In the genomic region with DNA sequence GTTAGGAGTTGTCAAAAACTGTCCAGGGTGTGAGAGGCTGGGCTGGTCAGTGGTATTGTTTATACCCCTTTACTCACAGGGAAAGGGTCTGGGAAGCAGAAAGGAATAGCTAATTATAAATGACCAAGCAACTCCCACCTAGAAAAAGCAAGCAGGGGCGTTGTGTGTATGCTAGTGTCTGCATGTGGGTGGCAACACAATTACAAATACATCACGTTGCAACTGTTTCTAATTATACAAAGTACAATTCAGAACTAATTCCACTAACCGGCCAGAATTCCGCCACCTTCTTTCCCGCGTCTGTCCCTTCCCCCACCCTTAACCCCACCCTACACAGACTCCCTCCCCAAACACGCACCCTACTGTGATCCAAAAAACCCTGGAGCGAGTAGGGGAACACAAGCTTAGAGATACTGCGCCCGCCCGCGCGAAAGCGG, we compare ENCODE assay signal across 8 cellular contexts. TPM values are rescaled to one million over a fixed set of nuclear protein-coding genes. Genes with fewer than 3 reads are reported as not detected.
A peak's percentile ranks its signal among the peaks of the same experiment; 100 is the strongest.
DNase-seq lines count a peak whose midpoint lies in the region; ATAC-seq and TF ChIP-seq lines count a peak whose summit lies in the region.

No MANE protein-coding gene starts in this region.

- H3K79me1 ChIP-seq in IMR-90 (ENCODE audit: low read depth in 1 of 2, low read length in 2 of 2) = peaks cover 30 to 53% of the 10 kb centered on the region in 2 experiments

- TF ChIP-seq POLR2A in IMR-90 (IDR thresholded peaks at IDR 0.05; ENCODE audit: low read depth, low read length) (no peak), body of pancreas (IDR thresholded peaks at IDR 0.05) (no peak)

- peaks cover 7% of the 10 kb centered on the region for H3K36me3 Mint-ChIP-seq in nephron (ENCODE audit: low read depth)

- H4K5ac ChIP-seq in IMR-90 (ENCODE audit: low read depth, low read length) = no peak overlapping the region

- peaks cover 2% of the 10 kb centered on the region for H3K9me3 Mint-ChIP-seq in nephron

- POLR2A ChIA-PET in IMR-90 (lab: Charles Lee; ENCODE audit: unreplicated experiment) = no interaction called here

- no peak overlapping the region for H3K18ac ChIP-seq in IMR-90 (ENCODE audit: low read depth, low read length)

- 0 out of 2 replicates have a peak overlapping the region, but pooled peaks have one; percentile 50 for H3K56ac ChIP-seq in IMR-90 (ENCODE audit: extremely low read depth, insufficient read depth, low read length)

- peak overlapping the region; percentile 84 for H2AFZ ChIP-seq in IMR-90 (replicated peaks; ENCODE audit: low read length, poor library complexity)

- peak overlapping the region; percentile 60 for H3K9ac ChIP-seq in IMR-90 (ENCODE audit: low read depth, low read length)

- TF ChIP-seq RAD21 in IMR-90 (IDR thresholded peaks at IDR 0.05; ENCODE audit: low read length) = no peak

- H3K4me1 Mint-ChIP-seq in nephron = peaks cover 34% of the 10 kb centered on the region

- H3K27me3 Mint-ChIP-seq in nephron (ENCODE audit: low read depth) = peaks cover 75% of the 10 kb centered on the region

- DNase-seq in AG09309 (ENCODE audit: low read depth) = no peak
- no peak for DNase-seq in IMR-90
- DNase-seq in dorsolateral prefrontal cortex = peak in 3 of 10 donors; percentile 4 to 46 (median 45)
- no peak for DNase-seq in body of pancreas
- no peak for DNase-seq in DMS53 treated with DMSO at 0.1 percent for 48 hours (lab: John Stamatoyannopoulos, UW; ENCODE audit: unreplicated experiment)
- no peak for DNase-seq in germinal center (ENCODE audit: low spot score)

- no peak overlapping the region for H4K91ac ChIP-seq in IMR-90 (ENCODE audit: insufficient read depth, low read depth, low read length)

- 0% methylated on average over 7 of the region's 14 CpGs; no CpG with 5 or more reads in 1 of the 2 experiments for WGBS in IMR-90 (ENCODE audit: extremely low coverage in 2 of 2, insufficient read length in 1 of 2), 2 experiments
- 3 to 4% methylated on average over 13 to 14 of the region's 14 CpGs for WGBS in body of pancreas, 2 donors

- H3K4me2 ChIP-seq in IMR-90 (ENCODE audit: low read depth, low read length) = peak overlapping the region; percentile 91

- peak overlapping the region; percentile 34 for H3K14ac ChIP-seq in IMR-90 (replicated peaks; ENCODE audit: low read depth, low read length)

- no peaks in the 10 kb centered on the region for H3K9me3 ChIP-seq in IMR-90 (ENCODE audit: control insufficient read depth, insufficient read depth, low read length)
- H3K9me3 ChIP-seq in body of pancreas = no peaks in the 10 kb centered on the region

- H3K27me3 ChIP-seq in IMR-90 (ENCODE audit: control insufficient read depth, insufficient read depth, low read length) (no peaks in the 10 kb centered on the region), dorsolateral prefrontal cortex (peaks cover 0 to 5% (median 0%) of the 10 kb centered on the region in 45 donors), body of pancreas (no peaks in the 10 kb centered on the region)

- CTCF ChIA-PET in IMR-90 (lab: Yijun Ruan, JAX) = no interaction called here

- peak overlapping the region; percentile 97 to 100 (median 98) for H3K4me3 Mint-ChIP-seq in nephron

- peak overlapping the region; percentile 59; the same call in 1 of the 3 replicates for H2BK15ac ChIP-seq in IMR-90 (ENCODE audit: low read depth, low read length)

- TF ChIP-seq CTCF in AG09309 (IDR thresholded peaks at IDR 0.05; ENCODE audit: control insufficient read depth, insufficient read depth, low read depth, low read length, missing control alignments) (no peak), IMR-90 (conservative IDR thresholded peaks at IDR 0.05; ENCODE audit: low read depth, low read length) (no peak), dorsolateral prefrontal cortex (IDR thresholded peaks at IDR 0.05 in 54 of 56, conservative IDR thresholded peaks at IDR 0.05 in 2 of 56; ENCODE audit: low read depth in 1 of 56, partially characterized antibody in 56 of 56) (no peak), nephron (IDR thresholded peaks at IDR 0.05; ENCODE audit: unreplicated experiment in 3 of 3) (no peak), body of pancreas (IDR thresholded peaks at IDR 0.05) (no peak)

- H3K4me1 ChIP-seq in IMR-90 (ENCODE audit: control insufficient read depth, insufficient read depth, low read length) (peaks cover 22% of the 10 kb centered on the region), body of pancreas (peaks cover 29% of the 10 kb centered on the region)

- H3K36me3 ChIP-seq in IMR-90 (ENCODE audit: control insufficient read depth, insufficient read depth, low read length) (no peaks in the 10 kb centered on the region), body of pancreas (replicated peaks in 1 of 2; ENCODE audit: insufficient read depth in 1 of 2, low read depth in 2 of 2) (no peaks in the 10 kb centered on the region)

- H3K27ac ChIP-seq in IMR-90 (ENCODE audit: insufficient read depth, low read length) (no peak overlapping the region; the same call in 1 of the 2 replicates), dorsolateral prefrontal cortex (peak overlapping the region in 6 of 59 donors; percentile 46 to 77 (median 68)), body of pancreas (no peak overlapping the region)

- H3K23ac ChIP-seq in IMR-90 (ENCODE audit: low read depth, low read length) = peak overlapping the region; percentile 79

- peaks cover 47% of the 10 kb centered on the region for H4K20me1 ChIP-seq in IMR-90 (ENCODE audit: insufficient read depth, low read length)

- H3K27ac Mint-ChIP-seq in nephron = peak overlapping the region in 1 of 3 experiments; percentile 77

- no peak overlapping the region for H2BK20ac ChIP-seq in IMR-90 (ENCODE audit: low read depth, low read length)

- no peaks in the 10 kb centered on the region; the same call in 1 of the 2 replicates for H3K9me1 ChIP-seq in IMR-90 (ENCODE audit: insufficient read depth, low read length)

- H2AK5ac ChIP-seq in IMR-90 (ENCODE audit: low read depth, low read length) = no peak overlapping the region

- H2BK120ac ChIP-seq in IMR-90 (ENCODE audit: low read depth, low read length) = no peak overlapping the region

- H3K4me3 ChIP-seq in AG09309 (ENCODE audit: control insufficient read depth, low read depth, low read length) (peak overlapping the region; percentile 98), IMR-90 (ENCODE audit: insufficient read depth, low read depth, low read length) (peak overlapping the region; percentile 76), dorsolateral prefrontal cortex (peak overlapping the region; percentile 67 to 96 (median 83)), body of pancreas (peak overlapping the region in 1 of 2 donors; percentile 63)

- intact Hi-C loops in IMR-90 (cut with micrococcal nuclease) = loop anchor here (1.0 to 5.0 kb wide), 6 partner anchors 89 to 374 kb away; no protein-coding TSS in a partner anchor
- intact Hi-C loops in dorsolateral prefrontal cortex (cut with DNase I) = loop anchor here (2.0 to 5.0 kb wide), 5 partner anchors 33 to 183 kb away; no protein-coding TSS in a partner anchor
- intact Hi-C loops in body of pancreas (cut with DNase I) = no loop called here

- H2AK9ac ChIP-seq in IMR-90 (replicated peaks; ENCODE audit: low read depth, low read length, poor library complexity) = no peak overlapping the region

- ATAC-seq in IMR-90 (ENCODE audit: low read depth) (no peak), body of pancreas (no peak), HG03159 (IDR thresholded peaks at IDR 0.05; ENCODE audit: unreplicated experiment) (no peak)

- in situ Hi-C loops in IMR-90 (cut with MboI; ENCODE audit: low sequenced_read_pairs) = no loop called here

- dilution Hi-C loops in IMR-90 (cut with HindIII; ENCODE audit: low sequenced_read_pairs, unreplicated experiment) = no loop called here

- H4K8ac ChIP-seq in IMR-90 (ENCODE audit: low read depth in 2 of 2, low read length in 2 of 2) = no peak overlapping the region

- H2BK5ac ChIP-seq in IMR-90 (ENCODE audit: low read depth, low read length, poor library complexity, severe bottlenecking) = no peak overlapping the region

- H3K4ac ChIP-seq in IMR-90 (ENCODE audit: low read depth, low read length) = peak overlapping the region; percentile 49; the same call in 1 of the 2 replicates

- BruUV-seq in IMR-90 (replicated peaks; lab: Mats Ljungman, UMichigan) = no TSS peak

TF ChIP-seq in IMR-90, 13 proteins besides CTCF, POLR2A, EP300 and RAD21:
- TF ChIP-seq, protein P1, sequence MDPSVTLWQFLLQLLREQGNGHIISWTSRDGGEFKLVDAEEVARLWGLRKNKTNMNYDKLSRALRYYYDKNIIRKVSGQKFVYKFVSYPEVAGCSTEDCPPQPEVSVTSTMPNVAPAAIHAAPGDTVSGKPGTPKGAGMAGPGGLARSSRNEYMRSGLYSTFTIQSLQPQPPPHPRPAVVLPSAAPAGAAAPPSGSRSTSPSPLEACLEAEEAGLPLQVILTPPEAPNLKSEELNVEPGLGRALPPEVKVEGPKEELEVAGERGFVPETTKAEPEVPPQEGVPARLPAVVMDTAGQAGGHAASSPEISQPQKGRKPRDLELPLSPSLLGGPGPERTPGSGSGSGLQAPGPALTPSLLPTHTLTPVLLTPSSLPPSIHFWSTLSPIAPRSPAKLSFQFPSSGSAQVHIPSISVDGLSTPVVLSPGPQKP (IDR thresholded peaks at IDR 0.05; ENCODE audit: borderline replicate concordance, low read depth, low read length) = no peak
- no peak for TF ChIP-seq RFX5 (IDR thresholded peaks at IDR 0.05; ENCODE audit: low read depth, low read length)
- TF ChIP-seq SMC3 (IDR thresholded peaks at IDR 0.05; ENCODE audit: low read depth, low read length) = no peak
- no peak for TF ChIP-seq MAFK (IDR thresholded peaks at IDR 0.05; ENCODE audit: low read depth, low read length)
- no peak for TF ChIP-seq BHLHE40 (IDR thresholded peaks at IDR 0.05; ENCODE audit: low read depth, low read length)
- TF ChIP-seq NFE2L2 (IDR thresholded peaks at IDR 0.05; ENCODE audit: low read depth, low read length) = no peak
- TF ChIP-seq MAZ (IDR thresholded peaks at IDR 0.05; ENCODE audit: borderline replicate concordance, low read depth, low read length) = no peak
- no peak for TF ChIP-seq CHD1 (IDR thresholded peaks at IDR 0.05; ENCODE audit: low read depth, low read length)

RNA-seq across cellular contexts. Expression of a gene that starts 2.2 kb away (rescaled TPM):
- total RNA-seq in IMR-90 (2012; rRNA removed) (32.8 and 48.9 TPM in 2 replicates), dorsolateral prefrontal cortex (10 to 100 TPM; 11.7 to 36.8 (median 19.0) TPM), body of pancreas (1 to 10 TPM in 1 of 2 donors, under 1 TPM in 1; 0.78 to 4.0 TPM)
- 30.5 and 37.7 TPM in 2 replicates for polyA plus RNA-seq in IMR-90 (2012; rRNA removed)
- polyA plus RNA-seq in IMR-90 (2012; cell fraction: cytosol; rRNA removed) = 9.5 and 12.3 TPM in 2 replicates
- polyA plus RNA-seq in IMR-90 (2012; cell fraction: nucleus; rRNA removed; ENCODE audit: low replicate concordance) = 70.5 and 136 TPM in 2 replicates

RNA-seq across cellular contexts. Expression of a gene that starts 34.6 kb away (rescaled TPM):
- 24.7 and 29.4 TPM in 2 replicates for total RNA-seq in IMR-90 (2012; rRNA removed)
- 22.8 and 28.8 TPM in 2 replicates for polyA plus RNA-seq in IMR-90 (2012; rRNA removed)
- 12.6 and 23.5 TPM in 2 replicates for polyA plus RNA-seq in IMR-90 (2012; cell fraction: cytosol; rRNA removed)
- polyA plus RNA-seq in IMR-90 (2012; cell fraction: nucleus; rRNA removed; ENCODE audit: low replicate concordance) = 35.2 and 102 TPM in 2 replicates
- 10 to 100 TPM in 119 of 120 experiments, 1 to 10 TPM in 1; 7.9 to 32.3 (median 20.1) TPM for total RNA-seq in dorsolateral prefrontal cortex
- total RNA-seq in body of pancreas = 10 to 100 TPM; 10.4 to 39.2 TPM
